1 cellular context compared by ENCODE assay signal in the genomic region with DNA sequence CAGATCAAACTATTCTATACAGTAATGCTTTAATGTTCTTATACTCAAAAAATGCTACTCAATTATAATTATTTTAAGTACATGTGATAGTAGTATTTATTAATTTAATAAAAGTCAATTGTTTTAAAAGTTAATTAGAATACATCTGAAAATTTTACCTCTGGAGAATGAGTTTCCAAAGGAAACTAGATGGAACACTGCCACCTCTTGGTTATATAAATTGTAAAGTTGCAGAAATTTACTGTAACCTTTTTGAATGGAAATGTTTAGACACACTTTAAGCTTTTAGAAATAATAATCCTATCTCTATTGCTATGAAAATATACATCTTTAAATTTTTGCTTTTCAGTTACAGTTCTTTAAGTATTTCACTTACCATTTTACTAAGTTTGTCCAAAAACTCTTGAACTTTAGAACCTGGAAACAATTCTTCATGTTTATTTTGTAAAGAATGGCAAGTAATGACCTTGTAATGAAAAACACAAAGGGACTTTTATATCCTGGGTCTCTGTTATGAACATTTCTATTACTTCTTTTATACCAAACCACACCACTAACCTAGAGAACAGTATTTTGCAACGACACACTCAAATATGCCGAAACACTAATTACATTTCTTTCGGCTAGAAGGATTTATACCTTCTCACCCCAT.
TF ChIP-seq lines count a peak whose summit lies in the region.

No MANE protein-coding gene starts in this region.

TF ChIP-seq in HepG2, 621 proteins besides CTCF, POLR2A, EP300 and RAD21 (continued from another document):
- TF ChIP-seq, protein P1, sequence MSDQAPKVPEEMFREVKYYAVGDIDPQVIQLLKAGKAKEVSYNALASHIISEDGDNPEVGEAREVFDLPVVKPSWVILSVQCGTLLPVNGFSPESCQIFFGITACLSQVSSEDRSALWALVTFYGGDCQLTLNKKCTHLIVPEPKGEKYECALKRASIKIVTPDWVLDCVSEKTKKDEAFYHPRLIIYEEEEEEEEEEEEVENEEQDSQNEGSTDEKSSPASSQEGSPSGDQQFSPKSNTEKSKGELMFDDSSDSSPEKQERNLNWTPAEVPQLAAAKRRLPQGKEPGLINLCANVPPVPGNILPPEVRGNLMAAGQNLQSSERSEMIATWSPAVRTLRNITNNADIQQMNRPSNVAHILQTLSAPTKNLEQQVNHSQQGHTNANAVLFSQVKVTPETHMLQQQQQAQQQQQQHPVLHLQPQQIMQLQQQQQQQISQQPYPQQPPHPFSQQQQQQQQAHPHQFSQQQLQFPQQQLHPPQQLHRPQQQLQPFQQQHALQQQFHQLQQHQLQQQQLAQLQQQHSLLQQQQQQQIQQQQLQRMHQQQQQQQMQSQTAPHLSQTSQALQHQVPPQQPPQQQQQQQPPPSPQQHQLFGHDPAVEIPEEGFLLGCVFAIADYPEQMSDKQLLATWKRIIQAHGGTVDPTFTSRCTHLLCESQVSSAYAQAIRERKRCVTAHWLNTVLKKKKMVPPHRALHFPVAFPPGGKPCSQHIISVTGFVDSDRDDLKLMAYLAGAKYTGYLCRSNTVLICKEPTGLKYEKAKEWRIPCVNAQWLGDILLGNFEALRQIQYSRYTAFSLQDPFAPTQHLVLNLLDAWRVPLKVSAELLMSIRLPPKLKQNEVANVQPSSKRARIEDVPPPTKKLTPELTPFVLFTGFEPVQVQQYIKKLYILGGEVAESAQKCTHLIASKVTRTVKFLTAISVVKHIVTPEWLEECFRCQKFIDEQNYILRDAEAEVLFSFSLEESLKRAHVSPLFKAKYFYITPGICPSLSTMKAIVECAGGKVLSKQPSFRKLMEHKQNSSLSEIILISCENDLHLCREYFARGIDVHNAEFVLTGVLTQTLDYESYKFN (CRISPR knock-in tag; conservative IDR thresholded peaks at IDR 0.05), result 0 out of 2 replicates have a peak, but pooled peaks have one; percentile 20
- TF ChIP-seq ELF3 (CRISPR knock-in tag; IDR thresholded peaks at IDR 0.05) (0 out of 2 replicates have a peak, but pooled peaks have one; percentile 13), SOX6 (IDR thresholded peaks at IDR 0.05) (no peak), SOX6 (CRISPR knock-in tag; IDR thresholded peaks at IDR 0.05) (peak; percentile 38; the same call in 1 of the 2 replicates), RARA (CRISPR knock-in tag; IDR thresholded peaks at IDR 0.05) (0 out of 2 replicates have a peak, but pooled peaks have one; percentile 12), CEBPG (CRISPR knock-in tag; IDR thresholded peaks at IDR 0.05) (0 out of 2 replicates have a peak, but pooled peaks have one; percentile 21), KLF16 (CRISPR knock-in tag; IDR thresholded peaks at IDR 0.05) (0 out of 4 replicates have a peak, but pooled peaks of 1 of the 2 experiments have one; percentile 29), STAG1 (CRISPR knock-in tag; IDR thresholded peaks at IDR 0.05) (peak; percentile 45), ZNF672 (CRISPR knock-in tag; IDR thresholded peaks at IDR 0.05) (no peak), ZNF382 (CRISPR knock-in tag; IDR thresholded peaks at IDR 0.05; ENCODE audit: borderline replicate concordance) (no peak), SOX13 (IDR thresholded peaks at IDR 0.05) (no peak), SOX13 (CRISPR knock-in tag; conservative IDR thresholded peaks at IDR 0.05 in 1 of 2, IDR thresholded peaks at IDR 0.05 in 1 of 2) (peak in 1 of 2 experiments; percentile 84; a peak in 2 of 4 replicates), NCOA2 (CRISPR knock-in tag; IDR thresholded peaks at IDR 0.05) (0 out of 2 replicates have a peak, but pooled peaks have one; percentile 14), FOXA3 (CRISPR knock-in tag; IDR thresholded peaks at IDR 0.05) (0 out of 2 replicates have a peak, but pooled peaks have one; percentile 27), FOSL1 (CRISPR knock-in tag; IDR thresholded peaks at IDR 0.05; ENCODE audit: borderline replicate concordance) (no peak), HMG20A (CRISPR knock-in tag; IDR thresholded peaks at IDR 0.05; ENCODE audit: borderline replicate concordance) (peak; percentile 48; the same call in 1 of the 2 replicates), GATAD2A (CRISPR knock-in tag; IDR thresholded peaks at IDR 0.05) (peak; percentile 53; the same call in 1 of the 2 replicates), SOX5 (CRISPR knock-in tag; IDR thresholded peaks at IDR 0.05; ENCODE audit: borderline replicate concordance) (peak; percentile 83; the same call in 1 of the 2 replicates)
- TF ChIP-seq, protein P2, sequence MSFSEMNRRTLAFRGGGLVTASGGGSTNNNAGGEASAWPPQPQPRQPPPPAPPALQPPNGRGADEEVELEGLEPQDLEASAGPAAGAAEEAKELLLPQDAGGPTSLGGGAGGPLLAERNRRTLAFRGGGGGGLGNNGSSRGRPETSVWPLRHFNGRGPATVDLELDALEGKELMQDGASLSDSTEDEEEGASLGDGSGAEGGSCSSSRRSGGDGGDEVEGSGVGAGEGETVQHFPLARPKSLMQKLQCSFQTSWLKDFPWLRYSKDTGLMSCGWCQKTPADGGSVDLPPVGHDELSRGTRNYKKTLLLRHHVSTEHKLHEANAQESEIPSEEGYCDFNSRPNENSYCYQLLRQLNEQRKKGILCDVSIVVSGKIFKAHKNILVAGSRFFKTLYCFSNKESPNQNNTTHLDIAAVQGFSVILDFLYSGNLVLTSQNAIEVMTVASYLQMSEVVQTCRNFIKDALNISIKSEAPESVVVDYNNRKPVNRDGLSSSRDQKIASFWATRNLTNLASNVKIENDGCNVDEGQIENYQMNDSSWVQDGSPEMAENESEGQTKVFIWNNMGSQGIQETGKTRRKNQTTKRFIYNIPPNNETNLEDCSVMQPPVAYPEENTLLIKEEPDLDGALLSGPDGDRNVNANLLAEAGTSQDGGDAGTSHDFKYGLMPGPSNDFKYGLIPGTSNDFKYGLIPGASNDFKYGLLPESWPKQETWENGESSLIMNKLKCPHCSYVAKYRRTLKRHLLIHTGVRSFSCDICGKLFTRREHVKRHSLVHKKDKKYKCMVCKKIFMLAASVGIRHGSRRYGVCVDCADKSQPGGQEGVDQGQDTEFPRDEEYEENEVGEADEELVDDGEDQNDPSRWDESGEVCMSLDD (CRISPR knock-in tag; IDR thresholded peaks at IDR 0.05; ENCODE audit: borderline replicate concordance), result no peak
- TF ChIP-seq, protein P3, sequence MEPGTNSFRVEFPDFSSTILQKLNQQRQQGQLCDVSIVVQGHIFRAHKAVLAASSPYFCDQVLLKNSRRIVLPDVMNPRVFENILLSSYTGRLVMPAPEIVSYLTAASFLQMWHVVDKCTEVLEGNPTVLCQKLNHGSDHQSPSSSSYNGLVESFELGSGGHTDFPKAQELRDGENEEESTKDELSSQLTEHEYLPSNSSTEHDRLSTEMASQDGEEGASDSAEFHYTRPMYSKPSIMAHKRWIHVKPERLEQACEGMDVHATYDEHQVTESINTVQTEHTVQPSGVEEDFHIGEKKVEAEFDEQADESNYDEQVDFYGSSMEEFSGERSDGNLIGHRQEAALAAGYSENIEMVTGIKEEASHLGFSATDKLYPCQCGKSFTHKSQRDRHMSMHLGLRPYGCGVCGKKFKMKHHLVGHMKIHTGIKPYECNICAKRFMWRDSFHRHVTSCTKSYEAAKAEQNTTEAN (CRISPR knock-in tag; conservative IDR thresholded peaks at IDR 0.05), result 0 out of 2 replicates have a peak, but pooled peaks have one; percentile 24
- TF ChIP-seq, protein P4, sequence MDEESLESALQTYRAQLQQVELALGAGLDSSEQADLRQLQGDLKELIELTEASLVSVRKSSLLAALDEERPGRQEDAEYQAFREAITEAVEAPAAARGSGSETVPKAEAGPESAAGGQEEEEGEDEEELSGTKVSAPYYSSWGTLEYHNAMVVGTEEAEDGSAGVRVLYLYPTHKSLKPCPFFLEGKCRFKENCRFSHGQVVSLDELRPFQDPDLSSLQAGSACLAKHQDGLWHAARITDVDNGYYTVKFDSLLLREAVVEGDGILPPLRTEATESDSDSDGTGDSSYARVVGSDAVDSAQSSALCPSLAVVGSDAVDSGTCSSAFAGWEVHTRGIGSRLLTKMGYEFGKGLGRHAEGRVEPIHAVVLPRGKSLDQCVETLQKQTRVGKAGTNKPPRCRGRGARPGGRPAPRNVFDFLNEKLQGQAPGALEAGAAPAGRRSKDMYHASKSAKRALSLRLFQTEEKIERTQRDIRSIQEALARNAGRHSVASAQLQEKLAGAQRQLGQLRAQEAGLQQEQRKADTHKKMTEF (CRISPR knock-in tag; IDR thresholded peaks at IDR 0.05), result no peak
- TF ChIP-seq, protein P5, sequence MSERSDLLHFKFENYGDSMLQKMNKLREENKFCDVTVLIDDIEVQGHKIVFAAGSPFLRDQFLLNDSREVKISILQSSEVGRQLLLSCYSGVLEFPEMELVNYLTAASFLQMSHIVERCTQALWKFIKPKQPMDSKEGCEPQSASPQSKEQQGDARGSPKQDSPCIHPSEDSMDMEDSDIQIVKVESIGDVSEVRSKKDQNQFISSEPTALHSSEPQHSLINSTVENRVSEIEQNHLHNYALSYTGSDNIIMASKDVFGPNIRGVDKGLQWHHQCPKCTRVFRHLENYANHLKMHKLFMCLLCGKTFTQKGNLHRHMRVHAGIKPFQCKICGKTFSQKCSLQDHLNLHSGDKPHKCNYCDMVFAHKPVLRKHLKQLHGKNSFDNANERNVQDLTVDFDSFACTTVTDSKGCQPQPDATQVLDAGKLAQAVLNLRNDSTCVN (CRISPR knock-in tag; IDR thresholded peaks at IDR 0.05; ENCODE audit: borderline replicate concordance), result no peak
- TF ChIP-seq, protein P6, sequence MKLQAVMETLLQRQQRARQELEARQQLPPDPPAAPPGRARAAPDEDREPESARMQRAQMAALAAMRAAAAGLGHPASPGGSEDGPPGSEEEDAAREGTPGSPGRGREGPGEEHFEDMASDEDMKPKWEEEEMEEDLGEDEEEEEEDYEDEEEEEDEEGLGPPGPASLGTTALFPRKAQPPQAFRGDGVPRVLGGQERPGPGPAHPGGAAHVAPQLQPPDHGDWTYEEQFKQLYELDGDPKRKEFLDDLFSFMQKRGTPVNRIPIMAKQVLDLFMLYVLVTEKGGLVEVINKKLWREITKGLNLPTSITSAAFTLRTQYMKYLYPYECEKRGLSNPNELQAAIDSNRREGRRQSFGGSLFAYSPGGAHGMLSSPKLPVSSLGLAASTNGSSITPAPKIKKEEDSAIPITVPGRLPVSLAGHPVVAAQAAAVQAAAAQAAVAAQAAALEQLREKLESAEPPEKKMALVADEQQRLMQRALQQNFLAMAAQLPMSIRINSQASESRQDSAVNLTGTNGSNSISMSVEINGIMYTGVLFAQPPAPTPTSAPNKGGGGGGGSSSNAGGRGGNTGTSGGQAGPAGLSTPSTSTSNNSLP (IDR thresholded peaks at IDR 0.05; ENCODE audit: low read depth, low read length), result peak; percentile 40; the same call in 1 of the 2 replicates
- TF ChIP-seq, protein P7, sequence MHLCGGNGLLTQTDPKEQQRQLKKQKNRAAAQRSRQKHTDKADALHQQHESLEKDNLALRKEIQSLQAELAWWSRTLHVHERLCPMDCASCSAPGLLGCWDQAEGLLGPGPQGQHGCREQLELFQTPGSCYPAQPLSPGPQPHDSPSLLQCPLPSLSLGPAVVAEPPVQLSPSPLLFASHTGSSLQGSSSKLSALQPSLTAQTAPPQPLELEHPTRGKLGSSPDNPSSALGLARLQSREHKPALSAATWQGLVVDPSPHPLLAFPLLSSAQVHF (CRISPR knock-in tag; IDR thresholded peaks at IDR 0.05), result no peak
- TF ChIP-seq, protein P8, sequence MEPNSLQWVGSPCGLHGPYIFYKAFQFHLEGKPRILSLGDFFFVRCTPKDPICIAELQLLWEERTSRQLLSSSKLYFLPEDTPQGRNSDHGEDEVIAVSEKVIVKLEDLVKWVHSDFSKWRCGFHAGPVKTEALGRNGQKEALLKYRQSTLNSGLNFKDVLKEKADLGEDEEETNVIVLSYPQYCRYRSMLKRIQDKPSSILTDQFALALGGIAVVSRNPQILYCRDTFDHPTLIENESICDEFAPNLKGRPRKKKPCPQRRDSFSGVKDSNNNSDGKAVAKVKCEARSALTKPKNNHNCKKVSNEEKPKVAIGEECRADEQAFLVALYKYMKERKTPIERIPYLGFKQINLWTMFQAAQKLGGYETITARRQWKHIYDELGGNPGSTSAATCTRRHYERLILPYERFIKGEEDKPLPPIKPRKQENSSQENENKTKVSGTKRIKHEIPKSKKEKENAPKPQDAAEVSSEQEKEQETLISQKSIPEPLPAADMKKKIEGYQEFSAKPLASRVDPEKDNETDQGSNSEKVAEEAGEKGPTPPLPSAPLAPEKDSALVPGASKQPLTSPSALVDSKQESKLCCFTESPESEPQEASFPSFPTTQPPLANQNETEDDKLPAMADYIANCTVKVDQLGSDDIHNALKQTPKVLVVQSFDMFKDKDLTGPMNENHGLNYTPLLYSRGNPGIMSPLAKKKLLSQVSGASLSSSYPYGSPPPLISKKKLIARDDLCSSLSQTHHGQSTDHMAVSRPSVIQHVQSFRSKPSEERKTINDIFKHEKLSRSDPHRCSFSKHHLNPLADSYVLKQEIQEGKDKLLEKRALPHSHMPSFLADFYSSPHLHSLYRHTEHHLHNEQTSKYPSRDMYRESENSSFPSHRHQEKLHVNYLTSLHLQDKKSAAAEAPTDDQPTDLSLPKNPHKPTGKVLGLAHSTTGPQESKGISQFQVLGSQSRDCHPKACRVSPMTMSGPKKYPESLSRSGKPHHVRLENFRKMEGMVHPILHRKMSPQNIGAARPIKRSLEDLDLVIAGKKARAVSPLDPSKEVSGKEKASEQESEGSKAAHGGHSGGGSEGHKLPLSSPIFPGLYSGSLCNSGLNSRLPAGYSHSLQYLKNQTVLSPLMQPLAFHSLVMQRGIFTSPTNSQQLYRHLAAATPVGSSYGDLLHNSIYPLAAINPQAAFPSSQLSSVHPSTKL (CRISPR knock-in tag; IDR thresholded peaks at IDR 0.05), result peak; percentile 69
- TF ChIP-seq, protein P9, sequence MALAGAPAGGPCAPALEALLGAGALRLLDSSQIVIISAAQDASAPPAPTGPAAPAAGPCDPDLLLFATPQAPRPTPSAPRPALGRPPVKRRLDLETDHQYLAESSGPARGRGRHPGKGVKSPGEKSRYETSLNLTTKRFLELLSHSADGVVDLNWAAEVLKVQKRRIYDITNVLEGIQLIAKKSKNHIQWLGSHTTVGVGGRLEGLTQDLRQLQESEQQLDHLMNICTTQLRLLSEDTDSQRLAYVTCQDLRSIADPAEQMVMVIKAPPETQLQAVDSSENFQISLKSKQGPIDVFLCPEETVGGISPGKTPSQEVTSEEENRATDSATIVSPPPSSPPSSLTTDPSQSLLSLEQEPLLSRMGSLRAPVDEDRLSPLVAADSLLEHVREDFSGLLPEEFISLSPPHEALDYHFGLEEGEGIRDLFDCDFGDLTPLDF (CRISPR knock-in tag; IDR thresholded peaks at IDR 0.05), result 0 out of 2 replicates have a peak, but pooled peaks have one; percentile 30
TF ChIP-seq in HepG2: peak in this region for 18.
